10 cellular contexts compared by ENCODE assay signal in the genomic region with DNA sequence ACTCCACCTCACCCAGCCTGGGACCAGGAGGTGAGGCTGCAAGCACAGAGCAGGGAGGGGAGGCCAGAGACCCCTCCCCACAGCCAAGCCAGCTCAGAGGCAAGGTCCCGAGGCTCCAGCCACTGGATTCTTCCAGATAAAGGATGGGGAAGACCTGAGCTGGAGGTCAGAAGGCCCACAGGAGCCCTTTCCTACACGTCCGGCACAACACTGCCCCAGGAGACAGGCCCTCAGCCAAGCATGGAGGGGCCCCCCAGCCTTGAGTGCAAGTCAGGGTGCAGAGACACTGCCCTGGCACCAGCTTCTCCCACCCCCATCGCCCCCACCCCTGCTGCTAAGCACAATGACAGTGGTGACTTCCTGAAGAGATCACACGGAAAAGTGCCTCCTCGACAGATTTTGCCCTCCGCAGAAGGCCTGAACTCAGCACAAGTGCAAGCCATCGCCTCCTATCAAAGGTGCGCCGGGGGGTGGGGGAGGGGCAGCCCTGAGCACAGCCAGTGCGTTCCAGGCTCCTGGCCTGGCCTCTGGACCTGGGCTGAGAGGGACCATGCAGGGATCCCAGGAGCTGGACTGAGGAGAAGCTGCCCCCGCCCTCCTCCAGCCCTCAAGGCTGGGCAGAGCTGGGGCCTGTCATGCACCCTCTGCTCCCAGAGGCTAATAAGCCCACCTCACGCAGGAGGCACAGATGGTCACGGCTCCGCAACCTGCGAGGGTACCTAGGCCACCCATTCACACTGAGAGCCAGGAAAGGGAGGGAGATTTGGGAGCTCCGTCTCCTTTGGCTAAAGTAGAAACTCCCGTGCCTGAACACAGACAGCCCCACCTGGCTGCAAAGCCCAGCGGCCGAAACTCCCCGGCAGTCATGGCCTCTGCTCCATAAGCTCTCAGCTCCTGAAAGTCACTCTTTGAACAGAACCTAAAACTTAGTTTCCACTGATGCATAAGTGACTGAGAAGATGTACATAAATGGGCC. TPM values are rescaled to one million over a fixed set of nuclear protein-coding genes. Genes with fewer than 3 reads are reported as not detected.
DNase-seq lines count a peak whose midpoint lies in the region; ATAC-seq lines count a peak whose summit lies in the region.
"Had no signal": no experiment of that assay in that cellular context is flagged by ENCODE, and none has a peak within 500 bp of the region (broad histone marks: within the 10 kb centered on the region; RNA-seq: fewer than 3 reads in every experiment).

No MANE protein-coding gene starts in this region.

- no peaks in the 10 kb centered on the region for H3K36me3 ChIP-seq in CD4-positive, CD25-positive, alpha-beta regulatory T cell (ENCODE audit: control insufficient read depth, insufficient read depth, low read length)

- H3K27ac Mint-ChIP-seq in CD4-positive, CD25-positive, alpha-beta regulatory T cell = peak overlapping the region in 2 of 3 donors; percentile 23 to 71
- H3K27ac Mint-ChIP-seq in IgD-negative memory B cell = peak overlapping the region in 1 of 3 donors; percentile 68
- H3K27ac Mint-ChIP-seq in central memory CD8-positive, alpha-beta T cell (ENCODE audit: low read depth) = no peak overlapping the region
- H3K27ac Mint-ChIP-seq in naive thymus-derived CD8-positive, alpha-beta T cell = peak overlapping the region in 6 of 10 donors; percentile 19 to 84 (median 38)

- H3K27ac ChIP-seq in CD4-positive, CD25-positive, alpha-beta regulatory T cell (ENCODE audit: insufficient read depth, low read length, poor library complexity, severe bottlenecking) = no peak overlapping the region

- peak in 1 of 3 donors; percentile 77 for DNase-seq in CD4-positive, CD25-positive, alpha-beta regulatory T cell
- DNase-seq in central memory CD8-positive, alpha-beta T cell (ENCODE audit: low spot score in 2 of 2) = no peak
- no peak for DNase-seq in naive thymus-derived CD8-positive, alpha-beta T cell
- DNase-seq in activated gamma-delta T cell treated with Interleukin-2 at 50 U/mL for 16 hours (no peak), sciatic nerve (ENCODE audit: low spot score) (no peak)
- DNase-seq: NCI-H1930; stimulated activated CD4-positive, alpha-beta T cell treated with anti-CD3 and anti-CD28 coated beads, Interleukin-4, amount 100 ng/mL, for 4 hours had no signal

- H3K4me3 Mint-ChIP-seq in CD4-positive, CD25-positive, alpha-beta regulatory T cell = peak overlapping the region; percentile 70 to 96 (median 86)
- H3K4me3 Mint-ChIP-seq in IgD-negative memory B cell = peak overlapping the region; percentile 12 to 88 (median 68)
- peak overlapping the region; percentile 77 for H3K4me3 Mint-ChIP-seq in central memory CD8-positive, alpha-beta T cell
- H3K4me3 Mint-ChIP-seq in naive thymus-derived CD8-positive, alpha-beta T cell = peak overlapping the region; percentile 31 to 88 (median 78)

- POLR2A ChIA-PET in naive thymus-derived CD8-positive, alpha-beta T cell (lab: Charles Lee) = interaction anchor here (0.7 to 3.3 kb wide), 9 partner anchors 12 to 262 kb away, joined by 3 to 22 read pairs (median 4); a partner anchor contains a TSS

- H3K4me3 ChIP-seq in CD4-positive, CD25-positive, alpha-beta regulatory T cell (ENCODE audit: low read depth, low read length) = no peak overlapping the region

- no peaks in the 10 kb centered on the region for H3K9me3 ChIP-seq in CD4-positive, CD25-positive, alpha-beta regulatory T cell (ENCODE audit: control insufficient read depth in 2 of 2, low read length in 2 of 2)

- H3K4me1 Mint-ChIP-seq in CD4-positive, CD25-positive, alpha-beta regulatory T cell = peaks cover 0 to 30% (median 7%) of the 10 kb centered on the region in 4 donors
- peaks cover 3 to 10% (median 6%) of the 10 kb centered on the region in 3 donors for H3K4me1 Mint-ChIP-seq in IgD-negative memory B cell
- H3K4me1 Mint-ChIP-seq in central memory CD8-positive, alpha-beta T cell = peaks cover 9% of the 10 kb centered on the region
- H3K4me1 Mint-ChIP-seq in naive thymus-derived CD8-positive, alpha-beta T cell = peaks cover 6 to 35% (median 15%) of the 10 kb centered on the region in 4 donors

- H3K27me3 ChIP-seq in CD4-positive, CD25-positive, alpha-beta regulatory T cell (ENCODE audit: control insufficient read depth, insufficient read depth, low read length) = no peaks in the 10 kb centered on the region

- H3K27me3 Mint-ChIP-seq in CD4-positive, CD25-positive, alpha-beta regulatory T cell = peaks cover 6% of the 10 kb centered on the region
- peaks cover 4% of the 10 kb centered on the region for H3K27me3 Mint-ChIP-seq in IgD-negative memory B cell
- H3K27me3 Mint-ChIP-seq in central memory CD8-positive, alpha-beta T cell = peaks cover under 1% of the 10 kb centered on the region
- peaks cover 0 to 12% (median 2%) of the 10 kb centered on the region in 5 donors for H3K27me3 Mint-ChIP-seq in naive thymus-derived CD8-positive, alpha-beta T cell

- ATAC-seq in CD4-positive, CD25-positive, alpha-beta regulatory T cell (ENCODE audit: low read depth in 2 of 2) = no peak
- ATAC-seq in central memory CD8-positive, alpha-beta T cell (replicated peaks; ENCODE audit: extremely low read depth, poor library complexity, severe bottlenecking) = no peak
- no peak for ATAC-seq in naive thymus-derived CD8-positive, alpha-beta T cell
- ATAC-seq in HG03139 (IDR thresholded peaks at IDR 0.05; ENCODE audit: unreplicated experiment) = no peak
- ATAC-seq in sciatic nerve = no peak
- ATAC-seq in GM19463 (IDR thresholded peaks at IDR 0.05; ENCODE audit: unreplicated experiment) = no peak

- peaks cover 43% of the 10 kb centered on the region for H3K4me1 ChIP-seq in CD4-positive, CD25-positive, alpha-beta regulatory T cell (ENCODE audit: control insufficient read depth, insufficient read depth, low read length, poor library complexity, severe bottlenecking)

- intact Hi-C loops in sciatic nerve (cut with DNase I) = no loop called here

- H3K9me3 Mint-ChIP-seq in CD4-positive, CD25-positive, alpha-beta regulatory T cell = no peaks in the 10 kb centered on the region
- H3K9me3 Mint-ChIP-seq in IgD-negative memory B cell = no peaks in the 10 kb centered on the region
- H3K9me3 Mint-ChIP-seq in central memory CD8-positive, alpha-beta T cell = no peaks in the 10 kb centered on the region
- no peaks in the 10 kb centered on the region for H3K9me3 Mint-ChIP-seq in naive thymus-derived CD8-positive, alpha-beta T cell

- H3K36me3 Mint-ChIP-seq in CD4-positive, CD25-positive, alpha-beta regulatory T cell = no peaks in the 10 kb centered on the region
- no peaks in the 10 kb centered on the region for H3K36me3 Mint-ChIP-seq in IgD-negative memory B cell
- peaks cover 15% of the 10 kb centered on the region for H3K36me3 Mint-ChIP-seq in central memory CD8-positive, alpha-beta T cell (ENCODE audit: insufficient read depth)
- peaks cover 0 to 2% (median 0%) of the 10 kb centered on the region in 3 donors for H3K36me3 Mint-ChIP-seq in naive thymus-derived CD8-positive, alpha-beta T cell

RNA-seq across cellular contexts. Expression of a gene that starts 2.7 kb away (rescaled TPM):
- total RNA-seq in CD4-positive, CD25-positive, alpha-beta regulatory T cell = 14.3 TPM
- 1 to 10 TPM; 2.2 to 3.0 (median 2.6) TPM for polyA plus RNA-seq in CD4-positive, CD25-positive, alpha-beta regulatory T cell
- 1.6 TPM for polyA plus RNA-seq in IgD-negative memory B cell
- 10 to 100 TPM; 17.1 to 18.0 TPM for total RNA-seq in naive thymus-derived CD8-positive, alpha-beta T cell
- polyA plus RNA-seq in naive thymus-derived CD8-positive, alpha-beta T cell = 1 to 10 TPM; 1.2 to 2.5 (median 2.2) TPM
- total RNA-seq in sciatic nerve = 27.8 TPM

RNA-seq across cellular contexts. Expression of a gene that starts 6.9 kb away (rescaled TPM):
- 78.1 TPM for total RNA-seq in CD4-positive, CD25-positive, alpha-beta regulatory T cell
- 10 to 100 TPM; 35.9 to 43.8 (median 41.7) TPM for polyA plus RNA-seq in CD4-positive, CD25-positive, alpha-beta regulatory T cell
- 31.6 TPM for polyA plus RNA-seq in IgD-negative memory B cell
- total RNA-seq in naive thymus-derived CD8-positive, alpha-beta T cell = 10 to 100 TPM; 66.5 to 70.8 TPM
- 10 to 100 TPM; 21.3 to 30.6 (median 25.6) TPM for polyA plus RNA-seq in naive thymus-derived CD8-positive, alpha-beta T cell
- 17.7 TPM for total RNA-seq in sciatic nerve

RNA-seq across cellular contexts. Expression of a gene that starts 12.3 kb away (rescaled TPM):
- total RNA-seq in CD4-positive, CD25-positive, alpha-beta regulatory T cell = 1.1 TPM
- 1 to 10 TPM in 2 of 4 donors, under 1 TPM in 2; 0.54 to 2.2 (median 1.1) TPM for polyA plus RNA-seq in CD4-positive, CD25-positive, alpha-beta regulatory T cell
- 3.6 TPM for polyA plus RNA-seq in IgD-negative memory B cell
- 1 to 10 TPM; 5.7 to 9.1 TPM for total RNA-seq in naive thymus-derived CD8-positive, alpha-beta T cell
- polyA plus RNA-seq in naive thymus-derived CD8-positive, alpha-beta T cell = 1 to 10 TPM; 2.9 to 4.8 (median 3.0) TPM
- total RNA-seq in sciatic nerve = 8.0 TPM

RNA-seq across cellular contexts. Expression of a gene that starts 13.6 kb away (rescaled TPM):
- total RNA-seq in CD4-positive, CD25-positive, alpha-beta regulatory T cell = 28.6 TPM
- polyA plus RNA-seq in CD4-positive, CD25-positive, alpha-beta regulatory T cell = 10 to 100 TPM; 25.6 to 30.9 (median 26.8) TPM
- 20.0 TPM for polyA plus RNA-seq in IgD-negative memory B cell
- 10 to 100 TPM; 34.9 to 38.5 TPM for total RNA-seq in naive thymus-derived CD8-positive, alpha-beta T cell
- 10 to 100 TPM; 22.9 to 24.0 (median 23.7) TPM for polyA plus RNA-seq in naive thymus-derived CD8-positive, alpha-beta T cell
- 34.1 TPM for total RNA-seq in sciatic nerve

RNA-seq across cellular contexts. Expression of a gene that starts 22.2 kb away (rescaled TPM):
- not detected for total RNA-seq in CD4-positive, CD25-positive, alpha-beta regulatory T cell
- not detected for polyA plus RNA-seq in CD4-positive, CD25-positive, alpha-beta regulatory T cell
- not detected for polyA plus RNA-seq in IgD-negative memory B cell
- total RNA-seq in naive thymus-derived CD8-positive, alpha-beta T cell = not detected
- not detected for polyA plus RNA-seq in naive thymus-derived CD8-positive, alpha-beta T cell
- total RNA-seq in sciatic nerve = not detected
